ENCODE assay signal across 1 cellular context in the genomic region with DNA sequence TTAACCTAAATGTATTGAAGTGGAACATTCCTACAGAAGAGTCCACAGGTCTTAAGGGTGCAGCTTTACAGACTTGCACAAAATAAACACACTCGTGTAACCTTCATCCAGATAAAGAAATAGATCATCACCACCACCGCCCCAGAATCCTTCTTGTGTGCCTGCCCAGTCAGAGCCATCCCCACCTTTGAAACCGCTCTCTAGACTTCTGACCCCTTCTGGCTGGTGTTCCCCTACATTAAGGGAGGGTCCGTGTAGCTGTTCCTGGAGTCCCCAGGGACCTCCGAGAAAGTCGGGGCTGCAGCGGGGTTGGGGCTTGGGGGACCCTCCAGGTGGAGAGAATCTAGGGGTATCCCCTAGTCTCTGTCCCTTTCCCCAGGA.
TF ChIP-seq lines count a peak whose summit lies in the region.

No MANE protein-coding gene starts in this region.

TF ChIP-seq in GM23338, 12 proteins besides CTCF, POLR2A, EP300 and RAD21 (continued from another document):
- TF ChIP-seq, protein P1, sequence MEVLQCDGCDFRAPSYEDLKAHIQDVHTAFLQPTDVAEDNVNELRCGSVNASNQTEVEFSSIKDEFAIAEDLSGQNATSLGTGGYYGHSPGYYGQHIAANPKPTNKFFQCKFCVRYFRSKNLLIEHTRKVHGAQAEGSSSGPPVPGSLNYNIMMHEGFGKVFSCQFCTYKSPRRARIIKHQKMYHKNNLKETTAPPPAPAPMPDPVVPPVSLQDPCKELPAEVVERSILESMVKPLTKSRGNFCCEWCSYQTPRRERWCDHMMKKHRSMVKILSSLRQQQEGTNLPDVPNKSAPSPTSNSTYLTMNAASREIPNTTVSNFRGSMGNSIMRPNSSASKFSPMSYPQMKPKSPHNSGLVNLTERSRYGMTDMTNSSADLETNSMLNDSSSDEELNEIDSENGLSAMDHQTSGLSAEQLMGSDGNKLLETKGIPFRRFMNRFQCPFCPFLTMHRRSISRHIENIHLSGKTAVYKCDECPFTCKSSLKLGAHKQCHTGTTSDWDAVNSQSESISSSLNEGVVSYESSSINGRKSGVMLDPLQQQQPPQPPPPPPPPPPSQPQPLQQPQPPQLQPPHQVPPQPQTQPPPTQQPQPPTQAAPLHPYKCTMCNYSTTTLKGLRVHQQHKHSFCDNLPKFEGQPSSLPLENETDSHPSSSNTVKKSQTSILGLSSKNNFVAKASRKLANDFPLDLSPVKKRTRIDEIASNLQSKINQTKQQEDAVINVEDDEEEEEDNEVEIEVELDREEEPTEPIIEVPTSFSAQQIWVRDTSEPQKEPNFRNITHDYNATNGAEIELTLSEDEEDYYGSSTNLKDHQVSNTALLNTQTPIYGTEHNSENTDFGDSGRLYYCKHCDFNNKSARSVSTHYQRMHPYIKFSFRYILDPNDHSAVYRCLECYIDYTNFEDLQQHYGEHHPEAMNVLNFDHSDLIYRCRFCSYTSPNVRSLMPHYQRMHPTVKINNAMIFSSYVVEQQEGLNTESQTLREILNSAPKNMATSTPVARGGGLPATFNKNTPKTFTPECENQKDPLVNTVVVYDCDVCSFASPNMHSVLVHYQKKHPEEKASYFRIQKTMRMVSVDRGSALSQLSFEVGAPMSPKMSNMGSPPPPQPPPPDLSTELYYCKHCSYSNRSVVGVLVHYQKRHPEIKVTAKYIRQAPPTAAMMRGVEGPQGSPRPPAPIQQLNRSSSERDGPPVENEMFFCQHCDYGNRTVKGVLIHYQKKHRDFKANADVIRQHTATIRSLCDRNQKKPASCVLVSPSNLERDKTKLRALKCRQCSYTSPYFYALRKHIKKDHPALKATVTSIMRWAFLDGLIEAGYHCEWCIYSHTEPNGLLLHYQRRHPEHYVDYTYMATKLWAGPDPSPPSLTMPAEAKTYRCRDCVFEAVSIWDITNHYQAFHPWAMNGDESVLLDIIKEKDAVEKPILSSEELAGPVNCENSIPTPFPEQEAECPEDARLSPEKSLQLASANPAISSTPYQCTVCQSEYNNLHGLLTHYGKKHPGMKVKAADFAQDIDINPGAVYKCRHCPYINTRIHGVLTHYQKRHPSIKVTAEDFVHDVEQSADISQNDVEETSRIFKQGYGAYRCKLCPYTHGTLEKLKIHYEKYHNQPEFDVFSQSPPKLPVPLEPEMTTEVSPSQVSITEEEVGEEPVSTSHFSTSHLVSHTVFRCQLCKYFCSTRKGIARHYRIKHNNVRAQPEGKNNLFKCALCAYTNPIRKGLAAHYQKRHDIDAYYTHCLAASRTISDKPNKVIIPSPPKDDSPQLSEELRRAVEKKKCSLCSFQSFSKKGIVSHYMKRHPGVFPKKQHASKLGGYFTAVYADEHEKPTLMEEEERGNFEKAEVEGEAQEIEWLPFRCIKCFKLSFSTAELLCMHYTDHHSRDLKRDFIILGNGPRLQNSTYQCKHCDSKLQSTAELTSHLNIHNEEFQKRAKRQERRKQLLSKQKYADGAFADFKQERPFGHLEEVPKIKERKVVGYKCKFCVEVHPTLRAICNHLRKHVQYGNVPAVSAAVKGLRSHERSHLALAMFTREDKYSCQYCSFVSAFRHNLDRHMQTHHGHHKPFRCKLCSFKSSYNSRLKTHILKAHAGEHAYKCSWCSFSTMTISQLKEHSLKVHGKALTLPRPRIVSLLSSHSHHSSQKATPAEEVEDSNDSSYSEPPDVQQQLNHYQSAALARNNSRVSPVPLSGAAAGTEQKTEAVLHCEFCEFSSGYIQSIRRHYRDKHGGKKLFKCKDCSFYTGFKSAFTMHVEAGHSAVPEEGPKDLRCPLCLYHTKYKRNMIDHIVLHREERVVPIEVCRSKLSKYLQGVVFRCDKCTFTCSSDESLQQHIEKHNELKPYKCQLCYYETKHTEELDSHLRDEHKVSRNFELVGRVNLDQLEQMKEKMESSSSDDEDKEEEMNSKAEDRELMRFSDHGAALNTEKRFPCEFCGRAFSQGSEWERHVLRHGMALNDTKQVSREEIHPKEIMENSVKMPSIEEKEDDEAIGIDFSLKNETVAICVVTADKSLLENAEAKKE (CRISPR knock-in tag; IDR thresholded peaks at IDR 0.05): no peak
- no peak for TF ChIP-seq CREB1 (CRISPR knock-in tag; IDR thresholded peaks at IDR 0.05; ENCODE audit: low read depth)
- TF ChIP-seq, protein P2, sequence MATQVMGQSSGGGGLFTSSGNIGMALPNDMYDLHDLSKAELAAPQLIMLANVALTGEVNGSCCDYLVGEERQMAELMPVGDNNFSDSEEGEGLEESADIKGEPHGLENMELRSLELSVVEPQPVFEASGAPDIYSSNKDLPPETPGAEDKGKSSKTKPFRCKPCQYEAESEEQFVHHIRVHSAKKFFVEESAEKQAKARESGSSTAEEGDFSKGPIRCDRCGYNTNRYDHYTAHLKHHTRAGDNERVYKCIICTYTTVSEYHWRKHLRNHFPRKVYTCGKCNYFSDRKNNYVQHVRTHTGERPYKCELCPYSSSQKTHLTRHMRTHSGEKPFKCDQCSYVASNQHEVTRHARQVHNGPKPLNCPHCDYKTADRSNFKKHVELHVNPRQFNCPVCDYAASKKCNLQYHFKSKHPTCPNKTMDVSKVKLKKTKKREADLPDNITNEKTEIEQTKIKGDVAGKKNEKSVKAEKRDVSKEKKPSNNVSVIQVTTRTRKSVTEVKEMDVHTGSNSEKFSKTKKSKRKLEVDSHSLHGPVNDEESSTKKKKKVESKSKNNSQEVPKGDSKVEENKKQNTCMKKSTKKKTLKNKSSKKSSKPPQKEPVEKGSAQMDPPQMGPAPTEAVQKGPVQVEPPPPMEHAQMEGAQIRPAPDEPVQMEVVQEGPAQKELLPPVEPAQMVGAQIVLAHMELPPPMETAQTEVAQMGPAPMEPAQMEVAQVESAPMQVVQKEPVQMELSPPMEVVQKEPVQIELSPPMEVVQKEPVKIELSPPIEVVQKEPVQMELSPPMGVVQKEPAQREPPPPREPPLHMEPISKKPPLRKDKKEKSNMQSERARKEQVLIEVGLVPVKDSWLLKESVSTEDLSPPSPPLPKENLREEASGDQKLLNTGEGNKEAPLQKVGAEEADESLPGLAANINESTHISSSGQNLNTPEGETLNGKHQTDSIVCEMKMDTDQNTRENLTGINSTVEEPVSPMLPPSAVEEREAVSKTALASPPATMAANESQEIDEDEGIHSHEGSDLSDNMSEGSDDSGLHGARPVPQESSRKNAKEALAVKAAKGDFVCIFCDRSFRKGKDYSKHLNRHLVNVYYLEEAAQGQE (IDR thresholded peaks at IDR 0.05; ENCODE audit: unreplicated experiment): no peak
